15 cellular contexts compared by ENCODE assay signal in the genomic region with DNA sequence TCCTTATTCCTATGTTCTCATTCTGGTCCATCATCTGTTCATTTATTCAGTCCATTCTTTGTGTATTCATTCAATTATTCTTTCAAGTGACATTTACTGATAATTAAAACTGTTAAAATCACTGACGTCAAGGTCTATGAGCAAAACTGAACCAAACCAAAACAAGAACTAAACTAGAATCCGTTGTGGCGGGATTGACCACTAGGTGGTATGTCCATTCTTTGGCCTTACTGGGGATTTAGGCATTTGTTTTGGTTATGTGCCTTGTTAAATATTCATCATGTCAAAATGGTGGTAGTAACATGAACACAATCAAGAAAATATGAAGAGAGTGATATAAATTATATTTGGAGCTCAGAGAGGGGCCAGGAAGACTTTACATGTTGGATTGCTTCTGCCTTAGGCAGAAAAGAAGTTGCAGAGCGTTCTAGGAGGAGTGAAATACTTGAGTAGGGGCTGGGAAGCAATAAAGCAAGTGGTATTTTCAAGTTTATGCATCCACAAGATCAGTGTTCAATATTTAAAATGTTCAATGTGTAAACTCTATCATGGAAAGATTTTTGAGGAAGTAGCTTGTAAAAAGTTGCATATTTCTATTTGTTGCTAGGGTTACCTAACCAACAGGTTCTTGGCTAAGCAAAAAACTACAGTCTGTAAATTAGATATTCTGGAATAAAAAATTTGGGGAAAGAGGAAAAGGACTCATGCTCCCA.
DNase-seq lines count a peak whose midpoint lies in the region; ATAC-seq, FAIRE-seq and TF ChIP-seq lines count a peak whose summit lies in the region.
"Had no signal": no experiment of that assay in that cellular context is flagged by ENCODE, and none has a peak within 500 bp of the region (broad histone marks: within the 10 kb centered on the region; RNA-seq: fewer than 3 reads in every experiment).

No MANE protein-coding gene starts in this region.

- no peaks in the 10 kb centered on the region for H3K27me3 Mint-ChIP-seq in osteocyte (ENCODE audit: unreplicated experiment)
- H3K27me3 Mint-ChIP-seq in effector memory CD8-positive, alpha-beta T cell, result peaks cover 7 to 25% of the 10 kb centered on the region in 2 donors

- H3K36me3 Mint-ChIP-seq in osteocyte (ENCODE audit: unreplicated experiment), result no peaks in the 10 kb centered on the region
- no peaks in the 10 kb centered on the region for H3K36me3 Mint-ChIP-seq in effector memory CD8-positive, alpha-beta T cell (ENCODE audit: insufficient read depth)
- H3K36me3 Mint-ChIP-seq: brain had no signal

- peak in 2 of 3 experiments; percentile 31 to 54; a peak in 2 of 4 replicates for TF ChIP-seq CTCF in H1 (IDR thresholded peaks at IDR 0.05; ENCODE audit: control extremely low read depth in 1 of 3, insufficient read depth in 1 of 3, low read depth in 1 of 3, low read length in 3 of 3)
- TF ChIP-seq CTCF in osteocyte (IDR thresholded peaks at IDR 0.05), result peak; percentile 48
- no peak for TF ChIP-seq CTCF in esophagus squamous epithelium (IDR thresholded peaks at IDR 0.05)

- TF ChIP-seq EP300 in H1 (IDR thresholded peaks at IDR 0.05; ENCODE audit: borderline replicate concordance in 1 of 2, low read depth in 2 of 2, low read length in 2 of 2), result no peak

- no peak overlapping the region for H3K4ac ChIP-seq in H1 (replicated peaks; ENCODE audit: insufficient read length, low read depth, low read length)

- no peak overlapping the region for H3K4me3 ChIP-seq in GM23248
- H3K4me3 ChIP-seq in H1 (ENCODE audit: extremely low read depth in 1 of 4, insufficient read depth in 2 of 4, low read depth in 3 of 4, low read length in 4 of 4), result no peak overlapping the region
- H3K4me3 ChIP-seq in esophagus squamous epithelium, result no peak overlapping the region
- H3K4me3 ChIP-seq: esophagus muscularis mucosa, GM12878 had no signal

- no peak for FAIRE-seq in H1 (lab: Jason Lieb, UNC)
- FAIRE-seq: GM12878 had no signal

- H4K5ac ChIP-seq in H1 (ENCODE audit: insufficient read length, low read depth, low read length), result no peak overlapping the region

- no peak overlapping the region for H2BK120ac ChIP-seq in H1 (replicated peaks; ENCODE audit: low read depth, low read length)

- TF ChIP-seq POLR2A in H1 (IDR thresholded peaks at IDR 0.05; ENCODE audit: control extremely low read depth in 1 of 2, low read depth in 2 of 2, low read length in 2 of 2) (no peak), esophagus squamous epithelium (IDR thresholded peaks at IDR 0.05) (no peak)

- H3K9me3 ChIP-seq in GM23248 (ENCODE audit: low read depth), result no peaks in the 10 kb centered on the region
- no peaks in the 10 kb centered on the region for H3K9me3 ChIP-seq in H1 (ENCODE audit: insufficient read depth in 2 of 2, low read depth in 1 of 2, low read length in 1 of 2)
- H3K9me3 ChIP-seq in esophagus squamous epithelium, result no peaks in the 10 kb centered on the region
- H3K9me3 ChIP-seq: esophagus muscularis mucosa had no signal

- no peak for ATAC-seq in effector memory CD8-positive, alpha-beta T cell (replicated peaks)
- ATAC-seq in GM18873 (IDR thresholded peaks at IDR 0.05; ENCODE audit: low FRiP score, unreplicated experiment), result no peak
- ATAC-seq: GM12878 had no signal

- no peaks in the 10 kb centered on the region for H4K20me1 ChIP-seq in GM23248 (ENCODE audit: insufficient read depth)
- H4K20me1 ChIP-seq in H1 (replicated peaks in 1 of 2; ENCODE audit: control insufficient read depth in 1 of 2, insufficient read depth in 2 of 2, low read length in 2 of 2), result no peaks in the 10 kb centered on the region

- peak; percentile 27 for DNase-seq in GM23248
- DNase-seq in OCI-M1 (lab: John Stamatoyannopoulos, UW), result peak; percentile 2
- no peak for DNase-seq in H1 (ENCODE audit: low read depth in 1 of 2, low spot score in 2 of 2)
- no peak for DNase-seq in osteocyte (ENCODE audit: extremely low spot score, unreplicated experiment)
- DNase-seq in esophagus squamous epithelium (lab: John Stamatoyannopoulos, UW), result no peak
- DNase-seq in effector memory CD8-positive, alpha-beta T cell, result no peak
- no peak for DNase-seq in DMS79 treated with DMSO at 0.1 percent for 48 hours (lab: John Stamatoyannopoulos, UW)
- DNase-seq: activated CD4-positive, CD25-positive, alpha-beta regulatory T cell; Calu3; islet precursor cell; SHP77 treated with DMSO at 0.1 percent for 48 hours had no signal

- H3K4me1 Mint-ChIP-seq in osteocyte (ENCODE audit: unreplicated experiment), result peaks cover 21% of the 10 kb centered on the region
- H3K4me1 Mint-ChIP-seq in effector memory CD8-positive, alpha-beta T cell (ENCODE audit: low read depth in 2 of 2), result peaks cover 0 to 3% of the 10 kb centered on the region in 2 donors

- H3K4me3 Mint-ChIP-seq in osteocyte (ENCODE audit: unreplicated experiment), result no peak overlapping the region
- no peak overlapping the region for H3K4me3 Mint-ChIP-seq in effector memory CD8-positive, alpha-beta T cell
- H3K4me3 Mint-ChIP-seq: brain had no signal

- H3K23me2 ChIP-seq in H1 (ENCODE audit: low read depth, low read length), result no peaks in the 10 kb centered on the region

- no peaks in the 10 kb centered on the region for H3K9me2 ChIP-seq in GM23248 (ENCODE audit: insufficient read depth)

- H3K27me3 ChIP-seq in GM23248 (replicated peaks; ENCODE audit: insufficient read depth) (no peaks in the 10 kb centered on the region), H1 (replicated peaks in 1 of 4; ENCODE audit: control insufficient read depth in 3 of 4, extremely low read depth in 1 of 4, insufficient read depth in 3 of 4, low read length in 3 of 4) (no peaks in the 10 kb centered on the region), esophagus squamous epithelium (no peaks in the 10 kb centered on the region)
- H3K27me3 ChIP-seq: esophagus muscularis mucosa had no signal

- no peak overlapping the region for H2BK12ac ChIP-seq in H1 (ENCODE audit: low read depth, low read length)

- H3K18ac ChIP-seq in H1 (ENCODE audit: extremely low read depth, low read length), result no peak overlapping the region

- H2AFZ ChIP-seq in GM23248 (no peak overlapping the region), H1 (ENCODE audit: low read length) (no peak overlapping the region)

- 76 to 82% methylated on average over 4 of the region's 4 CpGs for WGBS in GM23248 (ENCODE audit: low coverage in 1 of 2, low lambda C conversion rate in 2 of 2, missing lambda C conversion rate in 2 of 2), 2 experiments
- 69% methylated on average over 4 of the region's 4 CpGs; no CpG with 5 or more reads in 1 of the 2 experiments for WGBS in H1 (ENCODE audit: extremely low coverage in 1 of 2, insufficient coverage in 1 of 2, insufficient read length in 1 of 2, insufficient replicate concordance in 2 of 2, low coverage in 1 of 2, low lambda C conversion rate in 2 of 2, missing lambda C conversion rate in 1 of 2), 2 experiments
- WGBS in esophagus squamous epithelium, 2 donors, result 84 to 90% methylated on average over 4 of the region's 4 CpGs

- H2BK20ac ChIP-seq in H1 (ENCODE audit: low read length), result no peak overlapping the region

- no peak overlapping the region for H4K8ac ChIP-seq in H1 (ENCODE audit: extremely low read depth, insufficient read depth, low read length)

- H3K4me1 ChIP-seq in GM23248 (ENCODE audit: insufficient read depth) (peaks cover 39% of the 10 kb centered on the region), H1 (replicated peaks in 1 of 4; ENCODE audit: control insufficient read depth in 3 of 4, insufficient read depth in 4 of 4, low read length in 3 of 4) (peaks cover 0 to 5% (median 2%) of the 10 kb centered on the region in 4 experiments; a peak in 3 of 7 replicates), esophagus squamous epithelium (peaks cover 0 to 3% (median 2%) of the 10 kb centered on the region in 3 donors)

- H2BK5ac ChIP-seq in H1 (ENCODE audit: low read depth, low read length), result no peak overlapping the region

- no peaks in the 10 kb centered on the region for H3K36me3 ChIP-seq in GM23248 (ENCODE audit: low read depth)
- no peaks in the 10 kb centered on the region for H3K36me3 ChIP-seq in H1 (ENCODE audit: control insufficient read depth in 2 of 4, insufficient read depth in 4 of 4, low read length in 3 of 4)
- no peaks in the 10 kb centered on the region for H3K36me3 ChIP-seq in esophagus squamous epithelium
- H3K36me3 ChIP-seq: esophagus muscularis mucosa had no signal

- H2BK15ac ChIP-seq in H1 (ENCODE audit: low read length), result no peak overlapping the region

- in situ Hi-C loops in GM23248 (cut with MboI), result no loop called here

- TF ChIP-seq RAD21 in H1 (IDR thresholded peaks at IDR 0.05 in 1 of 2, conservative IDR thresholded peaks at IDR 0.05 in 1 of 2; ENCODE audit: low read depth in 2 of 2, low read length in 2 of 2), result peak; percentile 54 to 65

- peak overlapping the region; percentile 14 for H3K4me2 ChIP-seq in GM23248 (ENCODE audit: unreplicated experiment)
- no peak overlapping the region for H3K4me2 ChIP-seq in H1 (ENCODE audit: insufficient read depth in 1 of 2, low read depth in 2 of 2, low read length in 2 of 2)

- intact Hi-C loops in esophagus squamous epithelium (cut with DNase I), result no loop called here

- no peak overlapping the region for H3K23ac ChIP-seq in H1 (ENCODE audit: insufficient read length)

- H3K56ac ChIP-seq in H1 (replicated peaks; ENCODE audit: insufficient read length, low read depth, low read length), result no peak overlapping the region

- CTCF ChIA-PET in H1 (lab: Charles Lee; ENCODE audit: partially characterized antibody), result interaction anchor here (0.6 to 4.0 kb wide), 18 partner anchors 8 to 1087 kb away, joined by 3 to 25 read pairs (median 3); no protein-coding TSS in a partner anchor

- no peaks in the 10 kb centered on the region for H3K79me2 ChIP-seq in GM23248 (ENCODE audit: insufficient read depth)
- H3K79me2 ChIP-seq in H1 (ENCODE audit: control insufficient read depth in 1 of 2, insufficient read depth in 2 of 2, low read length in 2 of 2), result no peaks in the 10 kb centered on the region

- H3K9ac ChIP-seq in GM23248 (no peak overlapping the region), H1 (replicated peaks in 1 of 4; ENCODE audit: extremely low read depth in 1 of 4, low read depth in 3 of 4, low read length in 3 of 4) (no peak overlapping the region)

- no peak overlapping the region for H3K14ac ChIP-seq in H1 (ENCODE audit: insufficient read length)

- H3K9me3 Mint-ChIP-seq in osteocyte (ENCODE audit: unreplicated experiment), result no peaks in the 10 kb centered on the region
- peaks cover 0 to 2% of the 10 kb centered on the region in 2 donors for H3K9me3 Mint-ChIP-seq in effector memory CD8-positive, alpha-beta T cell
- H3K9me3 Mint-ChIP-seq: brain had no signal

- H2AK5ac ChIP-seq in H1 (ENCODE audit: low read depth, low read length), result no peak overlapping the region

- H3K27ac Mint-ChIP-seq in osteocyte (ENCODE audit: unreplicated experiment), result peak overlapping the region; percentile 48
- H3K27ac Mint-ChIP-seq in effector memory CD8-positive, alpha-beta T cell, result no peak overlapping the region
- H3K27ac Mint-ChIP-seq: brain had no signal

- POLR2A ChIA-PET in H1 (lab: Charles Lee; ENCODE audit: partially characterized antibody), result interaction anchor here (0.9 kb wide), 1 partner anchor 16 kb away, joined by 3 read pairs; no protein-coding TSS in a partner anchor

- H3K79me1 ChIP-seq in H1 (ENCODE audit: low read depth, low read length), result no peaks in the 10 kb centered on the region

- peaks cover 24% of the 10 kb centered on the region for H3F3A ChIP-seq in GM23248 (ENCODE audit: insufficient read depth)

- H3K27ac ChIP-seq in GM23248, result no peak overlapping the region
- H3K27ac ChIP-seq in H1 (ENCODE audit: low read depth, low read length), result no peak overlapping the region
- H3K27ac ChIP-seq in esophagus squamous epithelium, result no peak overlapping the region
- H3K27ac ChIP-seq: esophagus muscularis mucosa had no signal

- H4K91ac ChIP-seq in H1 (replicated peaks; ENCODE audit: insufficient read length, low read length), result no peak overlapping the region

Comparison
In these comparisons a context has a peak if more than half of its experiments do, and no peak if none do; other contexts are left out.
1. DNase-seq: peak in GM23248 (single experiment) and OCI-M1 (single experiment); none in H1 (0 of 2), osteocyte (single experiment), esophagus squamous epithelium (single experiment), effector memory CD8-positive, alpha-beta T cell (0 of 3) and DMS79 treated with DMSO at 0.1 percent for 48 hours (single experiment).
2. CTCF ChIP-seq: peak in H1 (2 of 3) and osteocyte (single experiment); none in esophagus squamous epithelium (0 of 6).